ENCODE assay signal across 11 cellular contexts in the genomic region with DNA sequence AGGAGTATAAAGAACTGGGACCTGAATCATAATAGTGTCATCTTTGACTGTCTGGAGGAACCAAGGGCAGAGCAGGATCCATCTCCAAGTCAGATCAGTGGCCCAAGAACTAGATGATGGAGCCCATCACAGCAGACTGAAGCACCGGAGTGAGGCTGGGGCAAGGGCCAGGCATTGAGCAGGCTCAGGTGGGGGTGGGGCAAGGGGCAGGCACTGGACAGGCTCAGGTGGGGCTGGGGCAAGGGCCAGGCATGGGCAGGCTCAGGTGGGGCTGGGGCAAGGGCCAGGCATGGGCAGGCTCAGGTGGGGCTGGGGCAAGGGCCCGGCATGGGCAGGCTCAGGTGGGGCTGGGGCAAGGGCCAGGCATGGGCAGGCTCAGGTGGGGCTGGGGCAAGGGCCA. TPM values are rescaled to one million over a fixed set of nuclear protein-coding genes. Genes with fewer than 3 reads are reported as not detected.
"Had no signal": no experiment of that assay in that cellular context is flagged by ENCODE, and none has a peak within 500 bp of the region (broad histone marks: within the 10 kb centered on the region; RNA-seq: fewer than 3 reads in every experiment).

No MANE protein-coding gene starts in this region.

RNA-seq across cellular contexts. Expression of a gene that starts 39.6 kb away (rescaled TPM):
- total RNA-seq: cardiac muscle cell; fibroblast of lung; frontal cortex; heart left ventricle; left lobe of liver; mammary epithelial cell; neural crest cell; Right ventricle myocardium superior; skeletal muscle tissue; T-helper 1 cell treated with Interleukin-12 subunit alpha and Interleukin-12 subunit beta and Interleukin-4 antibody, amounts not matched to agents 30 ng/mL and 1 ng/mL, for 36 hours had no signal
- polyA plus RNA-seq: cardiac muscle cell, heart left ventricle, mammary epithelial cell, SK-N-SH had no signal
